8 cellular contexts compared by ENCODE assay signal in genomic region chr2:216632952-216633615, GRCh38. TPM values are rescaled to one million over a fixed set of nuclear protein-coding genes. Genes with fewer than 3 reads are reported as not detected.
DNase-seq lines count a peak whose midpoint lies in the region; ATAC-seq, FAIRE-seq and TF ChIP-seq lines count a peak whose summit lies in the region.

A gene with protein sequence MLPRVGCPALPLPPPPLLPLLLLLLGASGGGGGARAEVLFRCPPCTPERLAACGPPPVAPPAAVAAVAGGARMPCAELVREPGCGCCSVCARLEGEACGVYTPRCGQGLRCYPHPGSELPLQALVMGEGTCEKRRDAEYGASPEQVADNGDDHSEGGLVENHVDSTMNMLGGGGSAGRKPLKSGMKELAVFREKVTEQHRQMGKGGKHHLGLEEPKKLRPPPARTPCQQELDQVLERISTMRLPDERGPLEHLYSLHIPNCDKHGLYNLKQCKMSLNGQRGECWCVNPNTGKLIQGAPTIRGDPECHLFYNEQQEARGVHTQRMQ (plus strand): TSS chr2:216633420. CDS start chr2:216633524, 104 bp downstream.

- DNase-seq in GM20000 (ENCODE audit: low spot score) (peak; percentile 78), NOMO-1 (lab: John Stamatoyannopoulos, UW; ENCODE audit: unreplicated experiment in 2 of 2) (peak; percentile 37 to 57), K562 (ENCODE audit: extremely low read depth in 1 of 4, low spot score in 3 of 4) (no peak), iPS-NIHi11 (ENCODE audit: low spot score) (peak; percentile 88)

- no peak for TF ChIP-seq CTCF in GM20000 (IDR thresholded peaks at IDR 0.05; ENCODE audit: extremely low read depth, missing control alignments)
- TF ChIP-seq CTCF in K562 (IDR thresholded peaks at IDR 0.05 in 2 of 3, conservative IDR thresholded peaks at IDR 0.05 in 1 of 3; ENCODE audit: insufficient read depth in 2 of 3, low read depth in 1 of 3, low read length in 3 of 3), result no peak

- no peaks in the 10 kb centered on the region for H4K20me1 ChIP-seq in K562 (replicated peaks; ENCODE audit: control insufficient read depth, insufficient read depth, low read length)

- H3K27ac ChIP-seq in ACC112 (ENCODE audit: low read depth, low read length), result no peak within 1 kb of the TSS
- H3K27ac ChIP-seq in K562 (ENCODE audit: extremely low read depth, low read depth, low read length), result no peak within 1 kb of the TSS
- H3K27ac ChIP-seq in skeletal muscle tissue (ENCODE audit: low read depth, low read length), result no peak within 1 kb of the TSS

- no peak for TF ChIP-seq POLR2A in K562 (conservative IDR thresholded peaks at IDR 0.05)

- TF ChIP-seq RAD21 in K562 (CRISPR knock-in tag; conservative IDR thresholded peaks at IDR 0.05 in 1 of 2, IDR thresholded peaks at IDR 0.05 in 1 of 2), result no peak

- 68% methylated on average over 13 of the region's 70 CpGs for WGBS in K562 (ENCODE audit: insufficient coverage, low coverage, missing lambda C conversion rate)

- peak within 1 kb of the TSS; percentile 79 for H2AFZ ChIP-seq in ACC112 (ENCODE audit: low read length, unreplicated experiment)
- H2AFZ ChIP-seq in K562 (ENCODE audit: low read depth, low read length), result no peak within 1 kb of the TSS

- no peak within 1 kb of the TSS for H3K9ac ChIP-seq in K562 (ENCODE audit: insufficient read depth in 1 of 2, low read depth in 2 of 2, low read length in 2 of 2)
- peak within 1 kb of the TSS in 2 of 3 donors; percentile 21 to 60 for H3K9ac ChIP-seq in skeletal muscle tissue (ENCODE audit: low read depth in 1 of 3, low read length in 3 of 3)

- ATAC-seq in K562, result no peak
- ATAC-seq in GM19395 (IDR thresholded peaks at IDR 0.05; ENCODE audit: unreplicated experiment), result no peak
- ATAC-seq in HG02588 (IDR thresholded peaks at IDR 0.05; ENCODE audit: unreplicated experiment), result no peak

- H3K4me1 ChIP-seq in ACC112 (ENCODE audit: control insufficient read depth, insufficient read depth, low read length, unreplicated experiment), result peaks cover 25% of the 10 kb centered on the region
- H3K4me1 ChIP-seq in K562 (replicated peaks in 1 of 2; ENCODE audit: control insufficient read depth in 2 of 2, insufficient read depth in 2 of 2, low read length in 2 of 2), result no peaks in the 10 kb centered on the region; a peak in 1 of 5 replicates
- peaks cover 13 to 20% (median 17%) of the 10 kb centered on the region in 3 donors for H3K4me1 ChIP-seq in skeletal muscle tissue (ENCODE audit: control insufficient read depth in 3 of 3, insufficient read depth in 3 of 3, low read length in 3 of 3)

- POLR2A ChIA-PET in K562 (lab: Yijun Ruan, JAX), result no interaction called here

- TF ChIP-seq EP300 in K562 (IDR thresholded peaks at IDR 0.05; ENCODE audit: low read length), result no peak

- intact Hi-C loops in K562 (cut with micrococcal nuclease), result no loop called here

- H3K4me3 ChIP-seq in ACC112 (ENCODE audit: low read depth, low read length) (peak within 1 kb of the TSS; percentile 80), K562 (no peak within 1 kb of the TSS), skeletal muscle tissue (ENCODE audit: low read length in 3 of 3) (peak within 1 kb of the TSS; percentile 69 to 71 (median 70))

- H3K9me3 ChIP-seq in K562 (replicated peaks; ENCODE audit: control insufficient read depth, insufficient read depth, low read depth, low read length) (no peaks in the 10 kb centered on the region), skeletal muscle tissue (ENCODE audit: control insufficient read depth in 3 of 3, low read length in 3 of 3) (no peaks in the 10 kb centered on the region)

- no peak within 1 kb of the TSS for H3K4me2 ChIP-seq in K562 (ENCODE audit: insufficient read depth, low read length)

- H3K27me3 ChIP-seq in ACC112 (ENCODE audit: insufficient read depth, low read length) (no peaks in the 10 kb centered on the region), K562 (ENCODE audit: control insufficient read depth in 2 of 2, insufficient read depth in 2 of 2, low read length in 2 of 2) (peaks cover 5 to 35% of the 10 kb centered on the region in 2 experiments), skeletal muscle tissue (ENCODE audit: control insufficient read depth in 3 of 3, insufficient read depth in 3 of 3, low read length in 3 of 3) (peaks cover 34 to 50% (median 41%) of the 10 kb centered on the region in 3 donors)

- FAIRE-seq in K562 (lab: Jason Lieb, UNC), result no peak

- H3K36me3 ChIP-seq in ACC112 (ENCODE audit: insufficient read depth, low read length), result no peaks in the 10 kb centered on the region
- no peaks in the 10 kb centered on the region for H3K36me3 ChIP-seq in K562 (ENCODE audit: control insufficient read depth, insufficient read depth, low read length)
- H3K36me3 ChIP-seq in skeletal muscle tissue (ENCODE audit: control insufficient read depth in 3 of 3, insufficient read depth in 3 of 3, low read length in 3 of 3), result no peaks in the 10 kb centered on the region

- peaks cover 16% of the 10 kb centered on the region for H3K79me2 ChIP-seq in ACC112 (ENCODE audit: control insufficient read depth, insufficient read depth, low read length, unreplicated experiment)
- H3K79me2 ChIP-seq in K562 (ENCODE audit: control insufficient read depth, insufficient read depth, low read length), result no peaks in the 10 kb centered on the region

- BruUV-seq in K562 (replicated peaks; lab: Mats Ljungman, UMichigan), result no TSS peak

- in situ Hi-C loops in K562 (cut with MboI), result no loop called here

- H3K9me1 ChIP-seq in K562 (ENCODE audit: control insufficient read depth, insufficient read depth, low read length), result no peaks in the 10 kb centered on the region

- CTCF ChIA-PET in K562 (lab: Yijun Ruan, JAX; ENCODE audit: low intra/inter-chr PET ratio), result no interaction called here

TF ChIP-seq in K562, 482 proteins besides CTCF, POLR2A, EP300 and RAD21:
- TF ChIP-seq, protein P1, sequence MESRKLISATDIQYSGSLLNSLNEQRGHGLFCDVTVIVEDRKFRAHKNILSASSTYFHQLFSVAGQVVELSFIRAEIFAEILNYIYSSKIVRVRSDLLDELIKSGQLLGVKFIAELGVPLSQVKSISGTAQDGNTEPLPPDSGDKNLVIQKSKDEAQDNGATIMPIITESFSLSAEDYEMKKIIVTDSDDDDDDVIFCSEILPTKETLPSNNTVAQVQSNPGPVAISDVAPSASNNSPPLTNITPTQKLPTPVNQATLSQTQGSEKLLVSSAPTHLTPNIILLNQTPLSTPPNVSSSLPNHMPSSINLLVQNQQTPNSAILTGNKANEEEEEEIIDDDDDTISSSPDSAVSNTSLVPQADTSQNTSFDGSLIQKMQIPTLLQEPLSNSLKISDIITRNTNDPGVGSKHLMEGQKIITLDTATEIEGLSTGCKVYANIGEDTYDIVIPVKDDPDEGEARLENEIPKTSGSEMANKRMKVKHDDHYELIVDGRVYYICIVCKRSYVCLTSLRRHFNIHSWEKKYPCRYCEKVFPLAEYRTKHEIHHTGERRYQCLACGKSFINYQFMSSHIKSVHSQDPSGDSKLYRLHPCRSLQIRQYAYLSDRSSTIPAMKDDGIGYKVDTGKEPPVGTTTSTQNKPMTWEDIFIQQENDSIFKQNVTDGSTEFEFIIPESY (CRISPR knock-in tag; IDR thresholded peaks at IDR 0.05), result peak; percentile 73; the same call in 1 of the 2 replicates
- TF ChIP-seq MECOM (CRISPR knock-in tag; IDR thresholded peaks at IDR 0.05), result no peak

RNA-seq across cellular contexts. Expression of the gene that starts here (rescaled TPM):
- total RNA-seq in K562 (2011; cell fraction: chromatin; rRNA removed; ENCODE audit: low replicate concordance), result not detected in 2 replicates
- not detected in 2 replicates for total RNA-seq in K562 (2011; cell fraction: nucleolus; rRNA removed)
- not detected in 2 replicates for total RNA-seq in K562 (2011; cell fraction: nucleoplasm; rRNA removed)
- total RNA-seq in K562 (2014; rRNA removed) (not detected in 2 replicates), K562 (2014; rRNA removed; fragmentation: Illumina TruSeq; extraction: Trizol) (not detected in 2 replicates), K562 (2015; rRNA removed; fragmentation: Illumina TruSeq; extraction: Trizol) (0.23 TPM in 1 of 2 replicates, not detected in the other), K562 (2021) (0.85 and 0.93 TPM in 2 replicates), skeletal muscle tissue (99.7 TPM)
- polyA plus RNA-seq in K562 (2011; rRNA removed) (not detected in 2 replicates), K562 (2014; fragmentation: Illumina TruSeq; extraction: Trizol) (not detected in 2 replicates), K562 (2014; fragmentation: Nextera tagmentation; extraction: Ambion mirVana) (not detected), K562 (2014; rRNA removed) (not detected in 2 replicates)
- 0.06 and 0.31 TPM in 2 replicates for polyA plus RNA-seq in K562 (2011; cell fraction: cytosol; rRNA removed)
- polyA plus RNA-seq in K562 (2011; cell fraction: nucleus; rRNA removed), result not detected in 2 replicates
- 0.29 and 0.76 TPM in 2 replicates for polyA plus RNA-seq in K562 (2012)
- polyA minus RNA-seq in K562 (2011; rRNA and poly(A)+ RNA removed), result not detected in 2 replicates
- polyA minus RNA-seq in K562 (2011; cell fraction: cytosol; rRNA and poly(A)+ RNA removed), result not detected in 2 replicates
- polyA minus RNA-seq in K562 (2011; cell fraction: nucleus; rRNA and poly(A)+ RNA removed), result not detected in 2 replicates

Comparison
In these comparisons a context has a peak if more than half of its experiments do, and no peak if none do; other contexts are left out.
1. RNA of the gene that starts here (total RNA-seq): 99.7 TPM in skeletal muscle tissue (single experiment); 0.23 to 0.93 TPM in K562; every median in the first group is over 10 times any median in the second.
2. DNase-seq: peak in GM20000 (single experiment), NOMO-1 (2 of 2) and iPS-NIHi11 (single experiment); none in K562 (0 of 4).
3. H3K9ac ChIP-seq: peak in skeletal muscle tissue (2 of 3); none in K562 (0 of 2).